ENCODE assay signal across 9 cellular contexts in genomic region chr5:38265546-38266179, GRCh38. TPM values are rescaled to one million over a fixed set of nuclear protein-coding genes. Genes with fewer than 3 reads are reported as not detected.
DNase-seq lines count a peak whose midpoint lies in the region; ATAC-seq and TF ChIP-seq lines count a peak whose summit lies in the region.
"Had no signal": no experiment of that assay in that cellular context is flagged by ENCODE, and none has a peak within 500 bp of the region (broad histone marks: within the 10 kb centered on the region; RNA-seq: fewer than 3 reads in every experiment).

No MANE protein-coding gene starts in this region.

- 0 out of 2 replicates have a peak, but pooled peaks cover 4% of the 10 kb centered on the region for H3K27me3 ChIP-seq in OCI-LY3 (ENCODE audit: low read depth, low read length)
- H3K27me3 ChIP-seq in smooth muscle cell (ENCODE audit: low read depth), result no peaks in the 10 kb centered on the region

- H3K9ac ChIP-seq in OCI-LY3 (ENCODE audit: low read length), result no peak overlapping the region
- no peak overlapping the region for H3K9ac ChIP-seq in smooth muscle cell (ENCODE audit: low read depth)

- H4K20me1 ChIP-seq in OCI-LY3 (ENCODE audit: insufficient read depth, low read length) (no peaks in the 10 kb centered on the region), smooth muscle cell (ENCODE audit: low read depth) (peaks cover 35% of the 10 kb centered on the region)

- H3K36me3 ChIP-seq in OCI-LY3 (replicated peaks; ENCODE audit: low read depth, low read length) (no peaks in the 10 kb centered on the region), smooth muscle cell (ENCODE audit: low read depth) (no peaks in the 10 kb centered on the region)

- DNase-seq in DMS 273 (lab: John Stamatoyannopoulos, UW; ENCODE audit: unreplicated experiment) (peak; percentile 91), GM19240 (ENCODE audit: insufficient read length, low spot score) (peak; percentile 10), left ventricle myocardium superior (peak; percentile 42), smooth muscle cell (lab: John Stamatoyannopoulos, UW; ENCODE audit: unreplicated experiment) (peak; percentile 30)
- DNase-seq in activated naive CD8-positive, alpha-beta T cell treated with anti-CD3 and anti-CD28 coated beads, Interleukin-2, amount 10 ng/mL, durations not matched to agents 7 days and 5 days, result peak; percentile 44

- 35% methylated on average over 13 of the region's 13 CpGs for WGBS in smooth muscle cell (ENCODE audit: low lambda C conversion rate)

- H3K27ac ChIP-seq in OCI-LY3 (ENCODE audit: low read length) (no peak overlapping the region), smooth muscle cell (ENCODE audit: low read depth) (no peak overlapping the region)

- H3K4me1 ChIP-seq in OCI-LY3 (ENCODE audit: low read length) (no peaks in the 10 kb centered on the region), smooth muscle cell (ENCODE audit: low read depth) (no peaks in the 10 kb centered on the region)

- H3K36me3 Mint-ChIP-seq in activated naive CD8-positive, alpha-beta T cell treated with anti-CD3 and anti-CD28 coated beads, Interleukin-2, amount 10 ng/mL, durations not matched to agents 7 days and 5 days, result no peaks in the 10 kb centered on the region
- H3K36me3 Mint-ChIP-seq: activated naive CD8-positive, alpha-beta T cell had no signal

- ATAC-seq in HG03442 (IDR thresholded peaks at IDR 0.05; ENCODE audit: unreplicated experiment) (peak; percentile 82), left ventricle myocardium superior (peak; percentile 84), GM19328 (IDR thresholded peaks at IDR 0.05; ENCODE audit: unreplicated experiment) (no peak)
- peak; percentile 66 for ATAC-seq in activated naive CD8-positive, alpha-beta T cell treated with anti-CD3 and anti-CD28 coated beads, Interleukin-2, amount 10 ng/mL, durations not matched to agents 7 days and 5 days (ENCODE audit: low read depth)

- H3F3A ChIP-seq in smooth muscle cell (ENCODE audit: low read depth), result peaks cover 9% of the 10 kb centered on the region

- H3K79me2 ChIP-seq in OCI-LY3 (ENCODE audit: low read length) (no peaks in the 10 kb centered on the region), smooth muscle cell (ENCODE audit: low read depth) (peaks cover 100% of the 10 kb centered on the region)

- H3K4me3 Mint-ChIP-seq in activated naive CD8-positive, alpha-beta T cell treated with anti-CD3 and anti-CD28 coated beads, Interleukin-2, amount 10 ng/mL, durations not matched to agents 7 days and 5 days, result no peak overlapping the region
- H3K4me3 Mint-ChIP-seq: activated naive CD8-positive, alpha-beta T cell had no signal

- intact Hi-C loops in left ventricle myocardium superior (cut with micrococcal nuclease), result no loop called here

- no peak overlapping the region for H3K4me2 ChIP-seq in OCI-LY3 (ENCODE audit: low read length)
- peak overlapping the region; percentile 20 for H3K4me2 ChIP-seq in smooth muscle cell

- no peaks in the 10 kb centered on the region for H3K9me3 ChIP-seq in OCI-LY3 (ENCODE audit: insufficient read depth, low read length)
- H3K9me3 ChIP-seq in smooth muscle cell (replicated peaks; ENCODE audit: low read depth), result no peaks in the 10 kb centered on the region

- TF ChIP-seq CTCF in OCI-LY3 (IDR thresholded peaks at IDR 0.05; ENCODE audit: low read depth, low read length) (peak; percentile 68), smooth muscle cell (IDR thresholded peaks at IDR 0.05; ENCODE audit: borderline replicate concordance, insufficient read depth, poor library complexity, severe bottlenecking) (peak; percentile 78)

- no peaks in the 10 kb centered on the region for H3K9me3 Mint-ChIP-seq in activated naive CD8-positive, alpha-beta T cell treated with anti-CD3 and anti-CD28 coated beads, Interleukin-2, amount 10 ng/mL, durations not matched to agents 7 days and 5 days

- peaks cover 36% of the 10 kb centered on the region for H3K27me3 Mint-ChIP-seq in activated naive CD8-positive, alpha-beta T cell treated with anti-CD3 and anti-CD28 coated beads, Interleukin-2, amount 10 ng/mL, durations not matched to agents 7 days and 5 days

- no peaks in the 10 kb centered on the region for H3K4me1 Mint-ChIP-seq in activated naive CD8-positive, alpha-beta T cell treated with anti-CD3 and anti-CD28 coated beads, Interleukin-2, amount 10 ng/mL, durations not matched to agents 7 days and 5 days

- POLR2A ChIA-PET in activated naive CD8-positive, alpha-beta T cell treated with anti-CD3 and anti-CD28 coated beads, Interleukin-2, amount 10 ng/mL, durations not matched to agents 7 days and 5 days (lab: Charles Lee), result interaction anchor here (0.6 kb wide), 1 partner anchor 12 kb away, joined by 3 read pairs; no protein-coding TSS in a partner anchor

- H2AFZ ChIP-seq in OCI-LY3 (ENCODE audit: low read depth, low read length) (no peak overlapping the region), smooth muscle cell (ENCODE audit: low read depth) (no peak overlapping the region)

- no peak overlapping the region for H3K27ac Mint-ChIP-seq in activated naive CD8-positive, alpha-beta T cell treated with anti-CD3 and anti-CD28 coated beads, Interleukin-2, amount 10 ng/mL, durations not matched to agents 7 days and 5 days
- H3K27ac Mint-ChIP-seq: activated naive CD8-positive, alpha-beta T cell had no signal

- H3K4me3 ChIP-seq in OCI-LY3 (ENCODE audit: low read length) (no peak overlapping the region), smooth muscle cell (no peak overlapping the region)

RNA-seq across cellular contexts. Expression of gene EGFLAM, which starts 7.3 kb away (rescaled TPM):
- not detected for total RNA-seq in activated naive CD8-positive, alpha-beta T cell treated with anti-CD3 and anti-CD28 coated beads, Interleukin-2, amount 10 ng/mL, durations not matched to agents 7 days and 5 days
- total RNA-seq in left ventricle myocardium superior, result 7.7 TPM
- total RNA-seq in smooth muscle cell, result 103 and 108 TPM in 2 replicates
- polyA plus RNA-seq in smooth muscle cell, result 106 and 194 TPM in 2 replicates

Comparison
In these comparisons a context has a peak if more than half of its experiments do, and no peak if none do; other contexts are left out.
1. DNase-seq: peak in every context shown above with its lines; median percentile 91 in DMS 273; 44 in activated naive CD8-positive, alpha-beta T cell treated with anti-CD3 and anti-CD28 coated beads, Interleukin-2, amount 10 ng/mL, durations not matched to agents 7 days and 5 days; 42 in left ventricle myocardium superior; 30 in smooth muscle cell; 10 in GM19240.
2. RNA of gene EGFLAM, which starts 7.3 kb away (total RNA-seq): 103 to 108 TPM in smooth muscle cell; 7.7 TPM in left ventricle myocardium superior (single experiment) and not detected in activated naive CD8-positive, alpha-beta T cell treated with anti-CD3 and anti-CD28 coated beads, Interleukin-2, amount 10 ng/mL, durations not matched to agents 7 days and 5 days; every median in the first group is over 10 times any median in the second.